ENCODE assay signal across 8 cellular contexts in the genomic region with DNA sequence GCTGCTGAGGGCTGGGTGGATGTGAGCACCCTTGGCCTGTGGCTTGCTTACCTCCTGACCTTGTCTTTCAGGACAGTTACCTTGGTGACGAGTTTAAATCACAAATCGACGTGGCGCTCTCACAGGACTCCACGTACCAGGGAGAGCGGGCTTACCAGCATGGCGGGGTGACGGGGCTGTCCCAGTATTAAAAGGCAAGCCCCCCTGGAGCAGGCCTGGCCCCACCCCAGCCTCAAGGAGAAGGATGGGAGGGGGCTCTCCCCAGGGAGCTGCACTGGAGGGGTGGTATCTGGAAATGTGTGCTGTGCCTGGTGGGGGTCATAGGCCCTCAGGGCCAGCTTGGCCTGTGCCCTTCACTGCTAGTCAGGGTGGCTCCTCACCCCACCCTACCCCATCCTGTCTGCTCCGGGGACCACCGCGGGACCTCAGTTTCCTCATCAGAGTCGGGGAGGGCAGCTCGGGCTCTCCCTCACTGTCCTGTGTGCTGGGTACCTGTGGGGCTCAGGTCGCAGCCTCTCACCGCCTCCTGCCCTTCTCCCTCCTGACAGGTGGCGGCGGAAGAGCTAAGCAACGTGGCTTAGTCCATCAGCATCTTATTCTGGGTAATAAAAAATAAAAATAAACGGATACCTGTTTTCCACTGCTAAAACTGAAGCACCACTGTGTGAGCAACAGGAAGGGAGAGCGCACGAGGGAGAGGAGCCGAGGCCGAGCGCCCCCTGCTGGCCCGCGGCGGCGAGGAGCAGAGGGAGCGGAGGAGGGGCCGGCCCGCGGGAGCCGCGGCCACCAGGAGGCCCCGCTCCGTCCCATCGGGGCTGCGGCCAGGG. TPM values are rescaled to one million over a fixed set of nuclear protein-coding genes. Genes with fewer than 3 reads are reported as not detected.
DNase-seq lines count a peak whose midpoint lies in the region; ATAC-seq and TF ChIP-seq lines count a peak whose summit lies in the region.

No MANE protein-coding gene starts in this region.

- POLR2A ChIA-PET in PC-3 (lab: Charles Lee; ENCODE audit: unreplicated experiment): no interaction called here

- H3K36me3 ChIP-seq in PC-3 (ENCODE audit: low read depth, low read length) (peaks cover 40% of the 10 kb centered on the region), tibial artery (peaks cover 67 to 76% (median 71%) of the 10 kb centered on the region in 3 donors)

- no peaks in the 10 kb centered on the region for H3F3A ChIP-seq in PC-3 (ENCODE audit: low read length, unreplicated experiment)

- peak; percentile 99 for TF ChIP-seq CTCF in PC-3 (conservative IDR thresholded peaks at IDR 0.05; ENCODE audit: low read depth, low read length)
- peak; percentile 98 for TF ChIP-seq CTCF in fibroblast of villous mesenchyme (IDR thresholded peaks at IDR 0.05; ENCODE audit: insufficient read depth, low read depth, low read length)
- TF ChIP-seq CTCF in tibial artery (IDR thresholded peaks at IDR 0.05): peak; percentile 91 to 93

- H3K9me3 ChIP-seq in PC-3 (ENCODE audit: low read length): no peaks in the 10 kb centered on the region
- no peaks in the 10 kb centered on the region for H3K9me3 ChIP-seq in tibial artery

- no peaks in the 10 kb centered on the region for H3K9me2 ChIP-seq in PC-3 (replicated peaks; ENCODE audit: low read length)

- H3K4me3 Mint-ChIP-seq in activated T-helper 17 cell treated with anti-CD3 and anti-CD28 coated beads, Interleukin-2, amount 50 U/mL, for 72 hours: no peak overlapping the region

- H3K4me1 ChIP-seq in PC-3 (ENCODE audit: insufficient read depth, low read length) (no peaks in the 10 kb centered on the region), tibial artery (peaks cover 0 to 16% (median 11%) of the 10 kb centered on the region in 4 donors)

- H3K27me3 ChIP-seq in PC-3 (ENCODE audit: low read length) (no peaks in the 10 kb centered on the region), tibial artery (peaks cover 0 to 20% of the 10 kb centered on the region in 2 donors)

- H3K4me1 Mint-ChIP-seq in activated T-helper 17 cell treated with anti-CD3 and anti-CD28 coated beads, Interleukin-2, amount 50 U/mL, for 72 hours: no peaks in the 10 kb centered on the region

- CTCF ChIA-PET in PC-3 (lab: Charles Lee): no interaction called here

- no TSS peak for BruUV-seq in PC-3 (replicated peaks; lab: Mats Ljungman, UMichigan)

- no peaks in the 10 kb centered on the region for H3K79me2 ChIP-seq in PC-3 (ENCODE audit: low read length)

- H3K9ac ChIP-seq in PC-3 (ENCODE audit: low read length): no peak overlapping the region

- intact Hi-C loops in PC-3 (cut with micrococcal nuclease) (no loop called here), tibial artery (cut with DNase I; ENCODE audit: low total_unique reads) (no loop called here)

- peak; percentile 27 to 40 for DNase-seq in SHP77 (lab: John Stamatoyannopoulos, UW)
- DNase-seq in SHP77 treated with DMSO at 0.1 percent for 48 hours (lab: John Stamatoyannopoulos, UW): no peak
- peak; percentile 77 for DNase-seq in PC-3
- peak; percentile 53 for DNase-seq in fibroblast of villous mesenchyme (ENCODE audit: low read depth)
- peak in 43 of 56 donors; percentile 6 to 81 (median 37) for DNase-seq in nucleus accumbens (lab: John Stamatoyannopoulos, UW)
- DNase-seq in tibial artery: no peak

- no peak overlapping the region for H3K27ac ChIP-seq in PC-3 (ENCODE audit: low read length)
- H3K27ac ChIP-seq in tibial artery: no peak overlapping the region

- peak; percentile 96 for ATAC-seq in PC-3
- ATAC-seq in activated T-helper 17 cell treated with anti-CD3 and anti-CD28 coated beads, Interleukin-2, amount 50 U/mL, for 72 hours (replicated peaks): peak; percentile 92
- no peak for ATAC-seq in GM19023 (IDR thresholded peaks at IDR 0.05; ENCODE audit: unreplicated experiment)

- H2AFZ ChIP-seq in PC-3 (ENCODE audit: low read length): no peak overlapping the region

- no peak overlapping the region for H3K4me2 ChIP-seq in PC-3 (ENCODE audit: low read length)

- peaks cover 79% of the 10 kb centered on the region for H3K36me3 Mint-ChIP-seq in activated T-helper 17 cell treated with anti-CD3 and anti-CD28 coated beads, Interleukin-2, amount 50 U/mL, for 72 hours (ENCODE audit: low read depth)

- H4K20me1 ChIP-seq in PC-3 (ENCODE audit: low read length): peaks cover 3% of the 10 kb centered on the region; the same call in 1 of the 2 replicates

- no peaks in the 10 kb centered on the region for H3K27me3 Mint-ChIP-seq in activated T-helper 17 cell treated with anti-CD3 and anti-CD28 coated beads, Interleukin-2, amount 50 U/mL, for 72 hours

- no peaks in the 10 kb centered on the region for H3K9me3 Mint-ChIP-seq in activated T-helper 17 cell treated with anti-CD3 and anti-CD28 coated beads, Interleukin-2, amount 50 U/mL, for 72 hours

- no peak overlapping the region for H3K27ac Mint-ChIP-seq in activated T-helper 17 cell treated with anti-CD3 and anti-CD28 coated beads, Interleukin-2, amount 50 U/mL, for 72 hours

- H3K4me3 ChIP-seq in PC-3 (ENCODE audit: low read length) (no peak overlapping the region), fibroblast of villous mesenchyme (ENCODE audit: low read depth, low read length) (no peak overlapping the region), tibial artery (no peak overlapping the region)

RNA-seq across cellular contexts. Expression of gene CERS1, which starts 29.8 kb away (rescaled TPM):
- total RNA-seq in PC-3 (2014; rRNA removed) (0.95 and 3.3 TPM in 2 replicates), fibroblast of villous mesenchyme (0.32 and 1.3 TPM in 2 replicates)
- not detected for total RNA-seq in activated T-helper 17 cell treated with anti-CD3 and anti-CD28 coated beads, Interleukin-2, amount 50 U/mL, for 72 hours

RNA-seq across cellular contexts. Expression of gene UPF1, which starts 34.4 kb away (rescaled TPM):
- total RNA-seq in PC-3 (2014; rRNA removed) (97.1 and 155 TPM in 2 replicates), fibroblast of villous mesenchyme (49.0 and 51.0 TPM in 2 replicates)
- total RNA-seq in activated T-helper 17 cell treated with anti-CD3 and anti-CD28 coated beads, Interleukin-2, amount 50 U/mL, for 72 hours: 10 to 100 TPM; 64.9 to 90.1 TPM

RNA-seq across cellular contexts. Expression of gene COPE, which starts 53.0 kb away (rescaled TPM):
- total RNA-seq in PC-3 (2014; rRNA removed): 408 and 410 TPM in 2 replicates
- total RNA-seq in activated T-helper 17 cell treated with anti-CD3 and anti-CD28 coated beads, Interleukin-2, amount 50 U/mL, for 72 hours: 100 to 1,000 TPM; 166 to 171 TPM
- total RNA-seq in fibroblast of villous mesenchyme: 222 and 255 TPM in 2 replicates

RNA-seq across cellular contexts. Expression of gene DDX49, which starts 53.3 kb away (rescaled TPM):
- total RNA-seq in PC-3 (2014; rRNA removed) (120 and 145 TPM in 2 replicates), fibroblast of villous mesenchyme (48.4 and 51.5 TPM in 2 replicates)
- 10 to 100 TPM; 33.7 to 54.4 TPM for total RNA-seq in activated T-helper 17 cell treated with anti-CD3 and anti-CD28 coated beads, Interleukin-2, amount 50 U/mL, for 72 hours

Comparison
In these comparisons a context has a peak if more than half of its experiments do, and no peak if none do; other contexts are left out.
1. DNase-seq: peak in SHP77 (2 of 2), PC-3 (single experiment), fibroblast of villous mesenchyme (single experiment) and nucleus accumbens (43 of 56); none in SHP77 treated with DMSO at 0.1 percent for 48 hours (single experiment) and tibial artery (0 of 2).
2. Peak in every context shown above with its lines, with median percentiles within 50 percentile points of each other: CTCF ChIP-seq.